In the genomic region with DNA sequence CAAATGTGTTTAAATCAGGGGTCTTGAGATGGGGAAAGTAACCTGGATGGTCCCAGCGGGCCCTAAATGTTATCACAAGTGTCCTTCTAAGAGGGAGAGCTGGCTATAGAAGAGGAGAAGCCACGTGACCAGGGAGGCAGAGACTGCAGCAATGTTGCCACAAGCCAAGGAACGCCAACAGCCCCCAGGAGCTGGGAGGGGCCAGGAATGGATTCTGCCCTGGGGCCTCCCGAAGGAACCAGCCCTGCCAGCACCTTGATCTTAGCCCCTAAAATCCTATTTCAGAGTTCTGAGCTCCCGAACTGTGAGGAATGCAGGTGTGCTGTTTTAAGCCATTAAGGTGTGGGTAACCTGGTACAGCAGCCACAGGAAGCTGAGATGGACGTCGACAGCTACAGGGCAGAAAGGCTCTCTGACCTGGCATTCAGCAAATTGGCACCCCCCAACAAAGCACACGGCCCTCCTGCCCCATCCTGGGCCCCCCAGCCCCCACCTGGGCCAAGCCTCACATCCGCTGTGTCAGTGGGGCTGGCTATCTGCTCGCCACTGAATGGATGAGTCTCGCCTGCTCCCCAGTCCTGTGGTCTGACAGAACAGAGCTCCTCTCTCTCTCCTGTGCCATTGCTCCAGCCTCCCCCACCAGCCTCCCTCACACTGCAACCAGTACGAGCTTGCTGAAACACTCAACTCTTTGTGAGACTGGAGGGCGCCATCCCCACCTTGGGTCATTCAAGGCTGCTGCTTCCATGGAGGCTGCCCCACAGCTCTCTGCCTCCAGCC, we compare ENCODE assay signal across 12 cellular contexts.
DNase-seq lines count a peak whose midpoint lies in the region; ATAC-seq, FAIRE-seq and TF ChIP-seq lines count a peak whose summit lies in the region.
"Had no signal": no experiment of that assay in that cellular context is flagged by ENCODE, and none has a peak within 500 bp of the region (broad histone marks: within the 10 kb centered on the region; RNA-seq: fewer than 3 reads in every experiment).

No MANE protein-coding gene starts in this region.

- TF ChIP-seq EP300 in ovary (IDR thresholded peaks at IDR 0.05) = no peak

- TF ChIP-seq POLR2A in breast epithelium (IDR thresholded peaks at IDR 0.05) = no peak
- no peak for TF ChIP-seq POLR2A in ovary (IDR thresholded peaks at IDR 0.05)
- TF ChIP-seq POLR2A in GM12892 (IDR thresholded peaks at IDR 0.05; ENCODE audit: low read depth, low read length) = no peak

- H3K4me1 Mint-ChIP-seq in MCF 10A (ENCODE audit: insufficient read depth, unreplicated experiment) = peaks cover 18% of the 10 kb centered on the region

- H3K4me3 ChIP-seq in breast epithelium (no peak overlapping the region), ovary (no peak overlapping the region), urinary bladder (ENCODE audit: low read depth, low read length) (no peak overlapping the region)

- H3K4me3 Mint-ChIP-seq in MCF 10A (ENCODE audit: unreplicated experiment) = no peak overlapping the region
- H3K4me3 Mint-ChIP-seq: activated T-helper 1 cell treated with anti-CD3 and anti-CD28 coated beads, Interleukin-12 subunit alpha, Interleukin-12 subunit beta, Interleukin-2, Interleukin-4 antibody, amounts not matched to agents 30 ng/mL and 10 ng/mL and 1 ng/mL, durations not matched to agents 14 hours and 24 hours and 36 hours had no signal

- H3K9me3 Mint-ChIP-seq in MCF 10A (ENCODE audit: unreplicated experiment) = peaks cover 6% of the 10 kb centered on the region
- H3K9me3 Mint-ChIP-seq: activated T-helper 1 cell treated with anti-CD3 and anti-CD28 coated beads, Interleukin-12 subunit alpha, Interleukin-12 subunit beta, Interleukin-2, Interleukin-4 antibody, amounts not matched to agents 30 ng/mL and 10 ng/mL and 1 ng/mL, durations not matched to agents 14 hours and 24 hours and 36 hours had no signal

- no peak for TF ChIP-seq CTCF in breast epithelium (IDR thresholded peaks at IDR 0.05)
- TF ChIP-seq CTCF in MCF 10A (IDR thresholded peaks at IDR 0.05; ENCODE audit: unreplicated experiment) = no peak
- TF ChIP-seq CTCF in ovary (IDR thresholded peaks at IDR 0.05) = no peak

- H3K36me3 ChIP-seq in breast epithelium = no peaks in the 10 kb centered on the region
- no peaks in the 10 kb centered on the region for H3K36me3 ChIP-seq in ovary
- H3K36me3 ChIP-seq in urinary bladder (ENCODE audit: insufficient read depth) = no peaks in the 10 kb centered on the region

- POLR2A ChIA-PET in MCF 10A (lab: Yijun Ruan, JAX) = interaction anchor here (0.6 to 0.7 kb wide), 3 partner anchors 9 to 148 kb away, joined by 3 to 4 read pairs (median 3); no protein-coding TSS in a partner anchor

- DNase-seq in breast epithelium (ENCODE audit: low spot score in 2 of 2) = peak; percentile 18 to 33
- DNase-seq in MCF 10A (ENCODE audit: unreplicated experiment) = no peak
- DNase-seq in left cardiac atrium = peak; percentile 20
- DNase-seq in ovary = peak in 3 of 5 donors; percentile 34 to 40 (median 34)
- no peak for DNase-seq in SKM-1 treated with dmso at 0.1 percent for 144 hours (lab: John Stamatoyannopoulos, UW; ENCODE audit: unreplicated experiment)
- no peak for DNase-seq in GM12892 (ENCODE audit: insufficient read length)
- DNase-seq: MV-4-11; RPMI8226; stimulated activated CD4-positive, alpha-beta T cell treated with anti-CD3 and anti-CD28 coated beads, Interleukin-4, amount 100 ng/mL, for 24 hours had no signal

- 72 to 76% (median 75%) methylated on average over 13 of the region's 13 CpGs for WGBS in ovary, 3 donors
- 79% methylated on average over 13 of the region's 13 CpGs for WGBS in urinary bladder

- H3K27me3 ChIP-seq in breast epithelium = peaks cover 0 to 9% of the 10 kb centered on the region in 2 donors
- H3K27me3 ChIP-seq in ovary = no peaks in the 10 kb centered on the region

- intact Hi-C loops in breast epithelium (cut with DNase I; ENCODE audit: low total_unique reads) (no loop called here), MCF 10A (cut with micrococcal nuclease) (no loop called here), left cardiac atrium (cut with DNase I) (no loop called here), ovary (cut with DNase I) (loop anchor here in 1 of 4 donors (5.0 kb wide), 2 partner anchors 76 to 491 kb away; no protein-coding TSS in a partner anchor)

- peaks cover 4% of the 10 kb centered on the region for H3K36me3 Mint-ChIP-seq in MCF 10A (ENCODE audit: insufficient read depth, unreplicated experiment)

- FAIRE-seq in GM12892 (lab: Jason Lieb, UNC) = no peak

- peak overlapping the region; percentile 80 to 88 for H3K27ac ChIP-seq in breast epithelium
- peak overlapping the region; percentile 60 to 64 for H3K27ac ChIP-seq in ovary
- peak overlapping the region; percentile 15 for H3K27ac ChIP-seq in urinary bladder (ENCODE audit: low read depth)

- no peaks in the 10 kb centered on the region for H3K27me3 Mint-ChIP-seq in MCF 10A (ENCODE audit: insufficient read depth, unreplicated experiment)

- CTCF ChIA-PET in MCF 10A (lab: Yijun Ruan, JAX) = interaction anchor here (0.7 kb wide), 1 partner anchor 19 kb away, joined by 3 read pairs; no protein-coding TSS in a partner anchor

- no peaks in the 10 kb centered on the region for H3K9me3 ChIP-seq in breast epithelium
- no peaks in the 10 kb centered on the region for H3K9me3 ChIP-seq in ovary

- peaks cover 0 to 25% of the 10 kb centered on the region in 2 donors for H3K4me1 ChIP-seq in breast epithelium
- H3K4me1 ChIP-seq in ovary (ENCODE audit: insufficient read depth) = peaks cover 48% of the 10 kb centered on the region
- no peaks in the 10 kb centered on the region for H3K4me1 ChIP-seq in urinary bladder (ENCODE audit: insufficient read depth)

- no peak overlapping the region for H3K27ac Mint-ChIP-seq in MCF 10A (ENCODE audit: low read depth, unreplicated experiment)
- H3K27ac Mint-ChIP-seq: activated T-helper 1 cell treated with anti-CD3 and anti-CD28 coated beads, Interleukin-12 subunit alpha, Interleukin-12 subunit beta, Interleukin-2, Interleukin-4 antibody, amounts not matched to agents 30 ng/mL and 10 ng/mL and 1 ng/mL, durations not matched to agents 14 hours and 24 hours and 36 hours had no signal

- BruUV-seq in MCF 10A (replicated peaks; lab: Mats Ljungman, UMichigan) = no TSS peak

- ATAC-seq in left cardiac atrium (no peak), HG03521 (IDR thresholded peaks at IDR 0.05; ENCODE audit: unreplicated experiment) (no peak)

Comparison
In these comparisons a context has a peak if more than half of its experiments do, and no peak if none do; other contexts are left out.
1. DNase-seq: peak in breast epithelium (2 of 2), left cardiac atrium (single experiment) and ovary (3 of 5); none in MCF 10A (single experiment), SKM-1 treated with dmso at 0.1 percent for 144 hours (single experiment) and GM12892 (single experiment).
2. H3K27ac ChIP-seq: peak in every context shown above with its lines; median percentile 84 in breast epithelium; 62 in ovary; 15 in urinary bladder.